ENCODE assay signal across 10 cellular contexts in genomic region chr22:17633217-17633997, GRCh38. TPM values are rescaled to one million over a fixed set of nuclear protein-coding genes. Genes with fewer than 3 reads are reported as not detected.
DNase-seq lines count a peak whose midpoint lies in the region; ATAC-seq, FAIRE-seq and TF ChIP-seq lines count a peak whose summit lies in the region.
"Had no signal": no experiment of that assay in that cellular context is flagged by ENCODE, and none has a peak within 500 bp of the region (broad histone marks: within the 10 kb centered on the region; RNA-seq: fewer than 3 reads in every experiment).

No MANE protein-coding gene starts in this region.

- no peak for TF ChIP-seq RAD21 in K562 (CRISPR knock-in tag; conservative IDR thresholded peaks at IDR 0.05 in 1 of 2, IDR thresholded peaks at IDR 0.05 in 1 of 2)

- CTCF ChIA-PET in AG04450 (lab: Charles Lee) (interaction anchor here (0.7 kb wide), 1 partner anchor 462 kb away, joined by 3 read pairs; no protein-coding TSS in a partner anchor), K562 (lab: Yijun Ruan, JAX; ENCODE audit: low intra/inter-chr PET ratio) (no interaction called here)

- BruUV-seq in K562 (replicated peaks; lab: Mats Ljungman, UMichigan): no TSS peak

- H3K27ac ChIP-seq in AG04450 (ENCODE audit: low read depth, low read length) (peak overlapping the region; percentile 81), K562 (ENCODE audit: extremely low read depth, low read depth, low read length) (peak overlapping the region; percentile 91)

- H3K4me1 ChIP-seq in K562 (replicated peaks in 1 of 2; ENCODE audit: control insufficient read depth in 2 of 2, insufficient read depth in 2 of 2, low read length in 2 of 2): peaks cover 28 to 42% of the 10 kb centered on the region in 2 experiments

- WGBS in K562 (ENCODE audit: insufficient coverage, low coverage, missing lambda C conversion rate): 21% methylated on average over 4 of the region's 4 CpGs

- DNase-seq in AG04450 (ENCODE audit: low read depth, low spot score) (peak; percentile 39), HTR-8/SVneo (ENCODE audit: insufficient read length, low spot score) (peak; percentile 34), K562 (ENCODE audit: extremely low read depth in 1 of 4, low spot score in 3 of 4) (peak; percentile 41 to 82 (median 55)), left lobe of liver (ENCODE audit: low spot score) (no peak), dermis blood vessel endothelial cell (no peak), DMS153 treated with DMSO at 0.1 percent for 48 hours (lab: John Stamatoyannopoulos, UW; ENCODE audit: unreplicated experiment) (no peak), NCI-H2029 treated with DMSO at 0.1 percent for 48 hours (lab: John Stamatoyannopoulos, UW) (no peak), GM20000 (ENCODE audit: low spot score) (no peak)
- DNase-seq: Right ventricle myocardium superior had no signal

- peak; percentile 41; the same call in 1 of the 2 replicates for TF ChIP-seq POLR2A in K562 (conservative IDR thresholded peaks at IDR 0.05)

- peak; percentile 71; the same call in 1 of the 2 replicates for TF ChIP-seq EP300 in K562 (IDR thresholded peaks at IDR 0.05; ENCODE audit: low read length)

- H3K9me1 ChIP-seq in K562 (ENCODE audit: control insufficient read depth, insufficient read depth, low read length): no peaks in the 10 kb centered on the region

- peak overlapping the region; percentile 34 to 70; a peak in 3 of 4 replicates for H3K9ac ChIP-seq in K562 (ENCODE audit: insufficient read depth in 1 of 2, low read depth in 2 of 2, low read length in 2 of 2)

- FAIRE-seq in HTR-8/SVneo (lab: Jason Lieb, UNC) (no peak), K562 (lab: Jason Lieb, UNC) (peak; percentile 75)

- intact Hi-C loops in K562 (cut with micrococcal nuclease): no loop called here

- H3K27me3 ChIP-seq in AG04450 (ENCODE audit: control insufficient read depth, insufficient read depth, low read length): no peaks in the 10 kb centered on the region
- H3K27me3 ChIP-seq in K562 (ENCODE audit: control insufficient read depth in 2 of 2, insufficient read depth in 2 of 2, low read length in 2 of 2): no peaks in the 10 kb centered on the region

- TF ChIP-seq CTCF in AG04450 (IDR thresholded peaks at IDR 0.05; ENCODE audit: low read depth, low read length) (no peak), K562 (IDR thresholded peaks at IDR 0.05 in 2 of 3, conservative IDR thresholded peaks at IDR 0.05 in 1 of 3; ENCODE audit: insufficient read depth in 2 of 3, low read depth in 1 of 3, low read length in 3 of 3) (no peak), GM20000 (IDR thresholded peaks at IDR 0.05; ENCODE audit: extremely low read depth, missing control alignments) (no peak)

- H3K4me2 ChIP-seq in K562 (ENCODE audit: insufficient read depth, low read length): peak overlapping the region; percentile 49

- H3K36me3 ChIP-seq in K562 (ENCODE audit: control insufficient read depth, insufficient read depth, low read length): no peaks in the 10 kb centered on the region

- in situ Hi-C loops in K562 (cut with MboI): no loop called here

- H3K9me3 ChIP-seq in AG04450 (ENCODE audit: control insufficient read depth, insufficient read depth, low read length) (peaks cover under 1% of the 10 kb centered on the region; the same call in 1 of the 2 replicates), K562 (replicated peaks; ENCODE audit: control insufficient read depth, insufficient read depth, low read depth, low read length) (no peaks in the 10 kb centered on the region)

- H3K79me2 ChIP-seq in K562 (ENCODE audit: control insufficient read depth, insufficient read depth, low read length): peaks cover 24% of the 10 kb centered on the region

- H3K4me3 ChIP-seq in AG04450 (ENCODE audit: low read depth, low read length) (no peak overlapping the region), K562 (no peak overlapping the region)

- no peaks in the 10 kb centered on the region for H4K20me1 ChIP-seq in K562 (replicated peaks; ENCODE audit: control insufficient read depth, insufficient read depth, low read length)

- peak overlapping the region; percentile 83 for H2AFZ ChIP-seq in K562 (ENCODE audit: low read depth, low read length)

- ATAC-seq in K562 (peak; percentile 54), left lobe of liver (peak; percentile 22)
- ATAC-seq: activated T-helper 17 cell treated with anti-CD3 and anti-CD28 coated beads, Interleukin-2, amount 50 U/mL, for 72 hours had no signal

- POLR2A ChIA-PET in AG04450 (lab: Yijun Ruan, JAX): interaction anchor here (0.6 kb wide), 1 partner anchor 35 kb away, joined by 4 read pairs; no protein-coding TSS in a partner anchor
- POLR2A ChIA-PET in K562 (lab: Yijun Ruan, JAX): interaction anchor here (0.7 to 1.3 kb wide), 5 partner anchors 12 to 137 kb away, joined by 3 to 4 read pairs (median 4); no protein-coding TSS in a partner anchor

TF ChIP-seq in K562, 482 proteins besides CTCF, POLR2A, EP300 and RAD21 (continues in another document):
- no peak for TF ChIP-seq SLC30A9 (CRISPR knock-in tag; IDR thresholded peaks at IDR 0.05)
- TF ChIP-seq PPARD (CRISPR knock-in tag; IDR thresholded peaks at IDR 0.05): no peak
- peak; percentile 44; the same call in 1 of the 2 replicates for TF ChIP-seq ZNF584 (CRISPR knock-in tag; IDR thresholded peaks at IDR 0.05; ENCODE audit: low read depth)
- peak; percentile 47 for TF ChIP-seq SOX6 (IDR thresholded peaks at IDR 0.05)
- TF ChIP-seq NUFIP1 (IDR thresholded peaks at IDR 0.05; ENCODE audit: partially characterized antibody): no peak
- TF ChIP-seq YY1 (IDR thresholded peaks at IDR 0.05; ENCODE audit: borderline replicate concordance in 1 of 3, control insufficient read depth in 1 of 3, extremely low read depth in 1 of 3, insufficient read depth in 3 of 3, insufficient read length in 1 of 3, insufficient replicate concordance in 2 of 3, low read depth in 1 of 3, low read length in 2 of 3): peak in 1 of 3 experiments; percentile 41
- TF ChIP-seq TCF3 (CRISPR knock-in tag; IDR thresholded peaks at IDR 0.05): peak; percentile 25; the same call in 1 of the 2 replicates
- TF ChIP-seq ZNF77 (CRISPR knock-in tag; IDR thresholded peaks at IDR 0.05): no peak
- no peak for TF ChIP-seq SAFB2 (IDR thresholded peaks at IDR 0.05; ENCODE audit: borderline replicate concordance, low read depth, low read length, severe bottlenecking)
- no peak for TF ChIP-seq ELK3 (CRISPR knock-in tag; IDR thresholded peaks at IDR 0.05)
- peak; percentile 32; the same call in 1 of the 2 replicates for TF ChIP-seq DDX20 (tag; IDR thresholded peaks at IDR 0.05; ENCODE audit: low read depth)

RNA-seq across cellular contexts. Expression of gene ATP6V1E1, which starts 4.9 kb away (rescaled TPM):
- polyA plus RNA-seq in AG04450 (2011; rRNA removed) (194 and 198 TPM in 2 replicates), K562 (2011; rRNA removed) (187 and 192 TPM in 2 replicates), K562 (2014; fragmentation: Illumina TruSeq; extraction: Trizol) (197 and 230 TPM in 2 replicates), K562 (2014; fragmentation: Nextera tagmentation; extraction: Ambion mirVana) (100 to 1,000 TPM; 179 to 249 TPM), K562 (2014; rRNA removed) (173 and 185 TPM in 2 replicates)
- polyA minus RNA-seq in AG04450 (2011; rRNA and poly(A)+ RNA removed): 76.0 and 92.8 TPM in 2 replicates
- 63.6 and 104 TPM in 2 replicates for total RNA-seq in K562 (2011; cell fraction: chromatin; rRNA removed; ENCODE audit: low replicate concordance)
- 48.9 and 50.5 TPM in 2 replicates for total RNA-seq in K562 (2011; cell fraction: nucleolus; rRNA removed)
- 69.7 and 91.1 TPM in 2 replicates for total RNA-seq in K562 (2011; cell fraction: nucleoplasm; rRNA removed)
- total RNA-seq in K562 (2014; rRNA removed) (127 and 151 TPM in 2 replicates), K562 (2014; rRNA removed; fragmentation: Illumina TruSeq; extraction: Trizol) (157 and 175 TPM in 2 replicates), K562 (2015; rRNA removed; fragmentation: Illumina TruSeq; extraction: Trizol) (175 and 184 TPM in 2 replicates), K562 (2021) (122 and 129 TPM in 2 replicates), left lobe of liver (31.3 TPM), dermis blood vessel endothelial cell (139 and 140 TPM in 2 replicates)
- 87.5 and 145 TPM in 2 replicates for polyA plus RNA-seq in K562 (2011; cell fraction: cytosol; rRNA removed)
- polyA plus RNA-seq in K562 (2011; cell fraction: nucleus; rRNA removed): 40.7 and 68.0 TPM in 2 replicates
- 166 and 250 TPM in 2 replicates for polyA plus RNA-seq in K562 (2012)
- 147 and 159 TPM in 2 replicates for polyA minus RNA-seq in K562 (2011; rRNA and poly(A)+ RNA removed)
- polyA minus RNA-seq in K562 (2011; cell fraction: cytosol; rRNA and poly(A)+ RNA removed): 37.2 and 57.5 TPM in 2 replicates
- 17.5 and 40.5 TPM in 2 replicates for polyA minus RNA-seq in K562 (2011; cell fraction: nucleus; rRNA and poly(A)+ RNA removed)

RNA-seq across cellular contexts. Expression of gene BCL2L13, which starts 5.2 kb away (rescaled TPM):
- polyA plus RNA-seq in AG04450 (2011; rRNA removed): 64.1 and 66.0 TPM in 2 replicates
- polyA minus RNA-seq in AG04450 (2011; rRNA and poly(A)+ RNA removed): 76.6 and 85.4 TPM in 2 replicates
- 41.1 and 59.5 TPM in 2 replicates for total RNA-seq in K562 (2011; cell fraction: chromatin; rRNA removed; ENCODE audit: low replicate concordance)
- total RNA-seq in K562 (2011; cell fraction: nucleolus; rRNA removed): 31.4 and 35.0 TPM in 2 replicates
- total RNA-seq in K562 (2011; cell fraction: nucleoplasm; rRNA removed): 49.1 and 68.7 TPM in 2 replicates
- total RNA-seq in K562 (2014; rRNA removed): 42.8 and 53.2 TPM in 2 replicates
- 56.5 and 61.9 TPM in 2 replicates for total RNA-seq in K562 (2014; rRNA removed; fragmentation: Illumina TruSeq; extraction: Trizol)
- total RNA-seq in K562 (2015; rRNA removed; fragmentation: Illumina TruSeq; extraction: Trizol): 41.9 and 46.0 TPM in 2 replicates
- 56.8 and 58.4 TPM in 2 replicates for total RNA-seq in K562 (2021)
- 61.3 and 63.4 TPM in 2 replicates for polyA plus RNA-seq in K562 (2011; rRNA removed)
- polyA plus RNA-seq in K562 (2011; cell fraction: cytosol; rRNA removed): 40.5 and 52.1 TPM in 2 replicates
- polyA plus RNA-seq in K562 (2011; cell fraction: nucleus; rRNA removed): 26.2 and 29.4 TPM in 2 replicates
- polyA plus RNA-seq in K562 (2012): 38.9 and 63.2 TPM in 2 replicates
- 57.3 and 59.6 TPM in 2 replicates for polyA plus RNA-seq in K562 (2014; fragmentation: Illumina TruSeq; extraction: Trizol)
- polyA plus RNA-seq in K562 (2014; fragmentation: Nextera tagmentation; extraction: Ambion mirVana): 10 to 100 TPM; 43.6 to 60.8 TPM
- 41.5 and 42.4 TPM in 2 replicates for polyA plus RNA-seq in K562 (2014; rRNA removed)
- 75.9 and 78.7 TPM in 2 replicates for polyA minus RNA-seq in K562 (2011; rRNA and poly(A)+ RNA removed)
- polyA minus RNA-seq in K562 (2011; cell fraction: cytosol; rRNA and poly(A)+ RNA removed): 35.5 and 39.9 TPM in 2 replicates
- 14.1 and 22.7 TPM in 2 replicates for polyA minus RNA-seq in K562 (2011; cell fraction: nucleus; rRNA and poly(A)+ RNA removed)
- total RNA-seq in left lobe of liver: 34.3 TPM
- 42.0 and 55.6 TPM in 2 replicates for total RNA-seq in dermis blood vessel endothelial cell

Comparison
In these comparisons a context has a peak if more than half of its experiments do, and no peak if none do; other contexts are left out.
1. DNase-seq: peak in AG04450 (single experiment), HTR-8/SVneo (single experiment) and K562 (4 of 4); none in left lobe of liver (single experiment), dermis blood vessel endothelial cell (single experiment), DMS153 treated with DMSO at 0.1 percent for 48 hours (single experiment), NCI-H2029 treated with DMSO at 0.1 percent for 48 hours (single experiment) and GM20000 (single experiment).